In genomic region chr21:32719085-32719484, GRCh38 we compare ENCODE assay signal across 11 cellular contexts.
"Had no signal": no experiment of that assay in that cellular context is flagged by ENCODE, and none has a peak within 500 bp of the region (broad histone marks: within the 10 kb centered on the region; RNA-seq: fewer than 3 reads in every experiment).

No MANE protein-coding gene starts in this region.

- H3K27ac ChIP-seq: colonic mucosa, heart right ventricle, parathyroid adenoma, testis had no signal

- H3K27me3 ChIP-seq: colonic mucosa, heart right ventricle, testis had no signal

- DNase-seq: activated CD4-positive, CD25-positive, alpha-beta regulatory T cell; aorta; colonic mucosa; foreskin melanocyte; heart right ventricle; retina; stimulated activated CD4-positive, alpha-beta T cell treated with anti-CD3 and anti-CD28 coated beads, Interleukin-4, amount 100 ng/mL, for 24 hours; stimulated activated naive CD8-positive, alpha-beta T cell treated with anti-CD3 and anti-CD28 coated beads, Interleukin-15, amount 100 ng/mL, for 72 hours; testis had no signal

- H3K27me3 Mint-ChIP-seq: stimulated activated naive CD8-positive, alpha-beta T cell treated with anti-CD3 and anti-CD28 coated beads, Interleukin-15, amount 100 ng/mL, for 72 hours had no signal

- H3K27ac Mint-ChIP-seq: activated naive CD4-positive, alpha-beta T cell treated with anti-CD3 and anti-CD28 coated beads, Interleukin-2, amount 50 U/mL, for 72 hours; stimulated activated naive CD8-positive, alpha-beta T cell treated with anti-CD3 and anti-CD28 coated beads, Interleukin-15, amount 100 ng/mL, for 72 hours had no signal

- ATAC-seq: activated naive CD4-positive, alpha-beta T cell treated with anti-CD3 and anti-CD28 coated beads, Interleukin-2, amount 50 U/mL, for 72 hours; heart right ventricle; stimulated activated naive CD8-positive, alpha-beta T cell treated with anti-CD3 and anti-CD28 coated beads, Interleukin-15, amount 100 ng/mL, for 72 hours had no signal

- H3K36me3 ChIP-seq: colonic mucosa had no signal

- H3K9me3 ChIP-seq: colonic mucosa, testis had no signal

- H3K4me3 ChIP-seq: colonic mucosa, heart right ventricle, testis had no signal

- H3K4me1 ChIP-seq: colonic mucosa, parathyroid adenoma, testis had no signal

- H3K4me3 Mint-ChIP-seq: stimulated activated naive CD8-positive, alpha-beta T cell treated with anti-CD3 and anti-CD28 coated beads, Interleukin-15, amount 100 ng/mL, for 72 hours had no signal
